Comparison of ENCODE assay signal across 1 cellular context in the genomic region with DNA sequence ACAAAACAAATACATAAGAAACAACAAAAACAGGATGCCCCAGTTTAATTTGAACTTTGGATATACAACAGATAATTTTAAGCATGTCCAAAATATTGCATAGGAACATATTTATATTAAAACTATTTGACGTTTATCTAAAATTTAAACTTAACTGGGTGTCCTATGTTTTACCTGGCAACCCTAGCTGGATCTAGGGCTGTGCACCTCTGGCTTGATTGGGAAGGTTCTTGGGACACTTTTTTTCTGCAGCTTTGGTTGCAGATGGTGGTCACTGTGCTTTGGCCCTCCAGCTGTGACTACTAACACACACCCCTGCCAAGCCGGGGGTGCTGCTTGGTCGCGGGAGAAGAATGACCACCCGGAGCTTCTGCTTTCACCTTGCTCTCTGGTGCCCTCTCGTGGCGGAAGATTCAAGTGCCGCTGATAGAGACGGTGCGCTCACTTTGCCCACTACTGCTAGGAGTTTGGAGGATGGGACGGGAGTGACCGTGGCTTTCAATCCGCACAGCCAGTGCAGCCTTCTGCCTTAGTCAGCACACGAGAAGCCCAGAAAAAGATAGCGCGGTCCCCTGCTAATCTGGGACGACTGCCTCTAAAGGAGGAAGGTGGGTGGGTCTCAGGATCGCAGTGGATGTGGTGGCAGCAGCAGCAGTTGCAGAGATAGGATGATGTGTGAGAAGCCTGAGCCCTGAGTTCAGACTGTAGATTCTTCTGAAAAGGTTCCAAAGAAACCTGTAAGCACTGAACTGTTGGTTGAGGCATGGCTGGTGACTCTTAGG.
TF ChIP-seq lines count a peak whose summit lies in the region.

No MANE protein-coding gene starts in this region.

TF ChIP-seq in GM23338, 12 proteins besides CTCF, POLR2A, EP300 and RAD21 (continued from another document):
- TF ChIP-seq POLR2AphosphoS5 (IDR thresholded peaks at IDR 0.05; ENCODE audit: low read depth) (no peak), CREB1 (CRISPR knock-in tag; IDR thresholded peaks at IDR 0.05; ENCODE audit: low read depth) (no peak), EZH2 (IDR thresholded peaks at IDR 0.05; ENCODE audit: low read depth, unreplicated experiment) (no peak), NANOG (IDR thresholded peaks at IDR 0.05; ENCODE audit: borderline replicate concordance) (no peak), STAT1 (IDR thresholded peaks at IDR 0.05; ENCODE audit: unreplicated experiment) (no peak), REST (IDR thresholded peaks at IDR 0.05; ENCODE audit: unreplicated experiment) (no peak), ZNF462 (CRISPR knock-in tag; IDR thresholded peaks at IDR 0.05) (no peak), ZNF331 (CRISPR knock-in tag; IDR thresholded peaks at IDR 0.05; ENCODE audit: low read depth) (no peak), EZH2phosphoT487 (IDR thresholded peaks at IDR 0.05; ENCODE audit: unreplicated experiment) (no peak), ZNF114 (CRISPR knock-in tag; IDR thresholded peaks at IDR 0.05) (no peak)
TF ChIP-seq in GM23338: peak in this region for 0.
